Comparison of ENCODE assay signal across 20 cellular contexts in the genomic region with DNA sequence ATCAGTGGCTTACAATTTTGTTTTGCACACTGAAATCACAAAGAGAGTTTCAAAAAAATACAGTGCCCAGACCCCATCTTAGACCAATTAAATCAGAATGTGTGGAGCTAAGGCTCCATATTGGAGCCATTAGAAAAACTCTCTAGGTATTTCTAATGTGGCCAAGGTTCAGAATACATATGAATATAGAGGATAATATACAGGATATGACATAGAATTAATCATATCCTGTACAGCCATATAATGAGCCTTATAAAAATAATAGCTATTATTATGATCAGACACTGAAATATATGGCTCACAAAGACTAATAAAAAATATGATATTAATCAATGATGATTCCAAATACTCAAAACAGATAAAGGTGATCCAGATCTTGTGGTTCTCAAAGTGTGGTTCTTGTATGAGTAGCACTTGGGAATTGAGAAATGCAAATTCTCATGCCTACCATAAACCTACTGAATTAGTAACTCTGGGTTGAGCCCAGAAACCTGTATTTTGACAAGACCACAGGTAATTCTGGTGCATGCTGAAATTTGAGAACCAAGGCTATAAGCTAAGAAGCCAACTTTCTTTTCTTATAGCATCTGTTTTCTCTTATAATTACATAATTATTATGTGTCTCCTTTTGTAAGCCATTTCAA.
DNase-seq lines count a peak whose midpoint lies in the region; ATAC-seq and TF ChIP-seq lines count a peak whose summit lies in the region.
"Had no signal": no experiment of that assay in that cellular context is flagged by ENCODE, and none has a peak within 500 bp of the region (broad histone marks: within the 10 kb centered on the region; RNA-seq: fewer than 3 reads in every experiment).

No MANE protein-coding gene starts in this region.

- H3K27ac ChIP-seq in mammary epithelial cell (ENCODE audit: insufficient read depth, low read depth, low read length), result peak overlapping the region; percentile 51
- H3K27ac ChIP-seq in breast epithelium, result no peak overlapping the region
- H3K27ac ChIP-seq in PC-3 (ENCODE audit: low read length), result no peak overlapping the region
- H3K27ac ChIP-seq: skin epidermis, stomach, uterus had no signal

- peak; percentile 72 for DNase-seq in mammary epithelial cell
- no peak for DNase-seq in breast epithelium (ENCODE audit: low spot score in 2 of 2)
- DNase-seq in PC-3, result peak; percentile 42
- DNase-seq in stimulated activated effector memory CD8-positive, alpha-beta T cell treated with anti-CD3 and anti-CD28 coated beads, Interleukin-12 subunit alpha, Interleukin-12 subunit beta, amount 100 ng/mL, for 72 hours (ENCODE audit: low spot score in 2 of 2), result no peak
- no peak for DNase-seq in NCI-H187 treated with DMSO at 0.1 percent for 48 hours (lab: John Stamatoyannopoulos, UW)
- no peak for DNase-seq in LoVo (ENCODE audit: low spot score)
- DNase-seq in GM10266 (ENCODE audit: extremely low spot score), result no peak
- DNase-seq: 8988T; activated CD4-positive, CD25-positive, alpha-beta regulatory T cell; activated naive CD8-positive, alpha-beta T cell treated with anti-CD3 and anti-CD28 coated beads, Interleukin-2, amount 10 ng/mL, durations not matched to agents 7 days and 5 days; glutamatergic neuron; islet precursor cell; Kasumi-1; mucosa of descending colon; NCI-H2029; NCI-H524 treated with DMSO at 0.1 percent for 48 hours; stomach; uterus had no signal

- intact Hi-C loops in mammary epithelial cell (cut with micrococcal nuclease) (no loop called here), breast epithelium (cut with DNase I; ENCODE audit: low total_unique reads) (no loop called here), PC-3 (cut with micrococcal nuclease) (no loop called here)

- no peak overlapping the region for H3K27ac Mint-ChIP-seq in stimulated activated effector memory CD8-positive, alpha-beta T cell treated with anti-CD3 and anti-CD28 coated beads, Interleukin-12 subunit alpha, Interleukin-12 subunit beta, amount 100 ng/mL, for 72 hours
- H3K27ac Mint-ChIP-seq: activated naive CD8-positive, alpha-beta T cell treated with anti-CD3 and anti-CD28 coated beads, Interleukin-2, amount 10 ng/mL, durations not matched to agents 7 days and 5 days had no signal

- H3K4me1 Mint-ChIP-seq in stimulated activated effector memory CD8-positive, alpha-beta T cell treated with anti-CD3 and anti-CD28 coated beads, Interleukin-12 subunit alpha, Interleukin-12 subunit beta, amount 100 ng/mL, for 72 hours, result no peaks in the 10 kb centered on the region
- H3K4me1 Mint-ChIP-seq: activated naive CD8-positive, alpha-beta T cell treated with anti-CD3 and anti-CD28 coated beads, Interleukin-2, amount 10 ng/mL, durations not matched to agents 7 days and 5 days had no signal

- no peaks in the 10 kb centered on the region for H3K9me2 ChIP-seq in PC-3 (replicated peaks; ENCODE audit: low read length)

- POLR2A ChIA-PET in PC-3 (lab: Charles Lee; ENCODE audit: unreplicated experiment), result no interaction called here

- H3K27me3 ChIP-seq in mammary epithelial cell (ENCODE audit: insufficient read depth, low read length), result no peaks in the 10 kb centered on the region
- H3K27me3 ChIP-seq in breast epithelium, result no peaks in the 10 kb centered on the region
- no peaks in the 10 kb centered on the region for H3K27me3 ChIP-seq in PC-3 (ENCODE audit: low read length)
- H3K27me3 ChIP-seq: stomach, uterus had no signal

- H4K20me1 ChIP-seq in mammary epithelial cell (ENCODE audit: insufficient read depth, low read length) (no peaks in the 10 kb centered on the region), PC-3 (ENCODE audit: low read length) (no peaks in the 10 kb centered on the region)

- no peak for TF ChIP-seq POLR2A in breast epithelium (IDR thresholded peaks at IDR 0.05)

- dilution Hi-C loops in mammary epithelial cell (cut with HindIII; ENCODE audit: low sequenced_read_pairs), result no loop called here

- H3K36me3 ChIP-seq in mammary epithelial cell (ENCODE audit: insufficient read depth, low read length), result no peaks in the 10 kb centered on the region
- no peaks in the 10 kb centered on the region for H3K36me3 ChIP-seq in breast epithelium
- H3K36me3 ChIP-seq in PC-3 (ENCODE audit: low read depth, low read length), result no peaks in the 10 kb centered on the region
- H3K36me3 ChIP-seq: stomach, uterus had no signal

- CTCF ChIA-PET in mammary epithelial cell (lab: Charles Lee; ENCODE audit: low non-redundant PET) (no interaction called here), PC-3 (lab: Charles Lee) (interaction anchor here (0.6 kb wide), 1 partner anchor 75 kb away, joined by 4 read pairs; no protein-coding TSS in a partner anchor)

- no peaks in the 10 kb centered on the region for H3F3A ChIP-seq in PC-3 (ENCODE audit: low read length, unreplicated experiment)

- H3K79me2 ChIP-seq in mammary epithelial cell (ENCODE audit: insufficient read depth, low read length), result no peaks in the 10 kb centered on the region
- H3K79me2 ChIP-seq in PC-3 (ENCODE audit: low read length), result no peaks in the 10 kb centered on the region

- no peak overlapping the region for H3K9ac ChIP-seq in mammary epithelial cell (ENCODE audit: insufficient read depth, low read length)
- H3K9ac ChIP-seq in PC-3 (ENCODE audit: low read length), result no peak overlapping the region

- H3K4me2 ChIP-seq in mammary epithelial cell (ENCODE audit: insufficient read depth, low read depth, low read length) (peak overlapping the region; percentile 60), PC-3 (ENCODE audit: low read length) (0 out of 2 replicates have a peak overlapping the region, but pooled peaks have one; percentile 14)

- H3K4me3 ChIP-seq in mammary epithelial cell (replicated peaks in 1 of 3; ENCODE audit: insufficient read depth in 1 of 3, low read depth in 2 of 3, low read length in 3 of 3) (no peak overlapping the region), breast epithelium (no peak overlapping the region), PC-3 (ENCODE audit: low read length) (no peak overlapping the region)
- H3K4me3 ChIP-seq: mucosa of descending colon, skin epidermis, stomach, uterus had no signal

- no peaks in the 10 kb centered on the region for H3K36me3 Mint-ChIP-seq in stimulated activated effector memory CD8-positive, alpha-beta T cell treated with anti-CD3 and anti-CD28 coated beads, Interleukin-12 subunit alpha, Interleukin-12 subunit beta, amount 100 ng/mL, for 72 hours
- H3K36me3 Mint-ChIP-seq: activated naive CD8-positive, alpha-beta T cell treated with anti-CD3 and anti-CD28 coated beads, Interleukin-2, amount 10 ng/mL, durations not matched to agents 7 days and 5 days had no signal

- H2AFZ ChIP-seq in mammary epithelial cell (ENCODE audit: low read depth, low read length), result peak overlapping the region; percentile 52
- no peak overlapping the region for H2AFZ ChIP-seq in PC-3 (ENCODE audit: low read length)

- no peaks in the 10 kb centered on the region for H3K9me3 Mint-ChIP-seq in stimulated activated effector memory CD8-positive, alpha-beta T cell treated with anti-CD3 and anti-CD28 coated beads, Interleukin-12 subunit alpha, Interleukin-12 subunit beta, amount 100 ng/mL, for 72 hours
- H3K9me3 Mint-ChIP-seq: activated naive CD8-positive, alpha-beta T cell treated with anti-CD3 and anti-CD28 coated beads, Interleukin-2, amount 10 ng/mL, durations not matched to agents 7 days and 5 days had no signal

- H3K4me3 Mint-ChIP-seq in stimulated activated effector memory CD8-positive, alpha-beta T cell treated with anti-CD3 and anti-CD28 coated beads, Interleukin-12 subunit alpha, Interleukin-12 subunit beta, amount 100 ng/mL, for 72 hours, result no peak overlapping the region
- H3K4me3 Mint-ChIP-seq: activated naive CD8-positive, alpha-beta T cell treated with anti-CD3 and anti-CD28 coated beads, Interleukin-2, amount 10 ng/mL, durations not matched to agents 7 days and 5 days had no signal

- no peak for TF ChIP-seq CTCF in mammary epithelial cell (conservative IDR thresholded peaks at IDR 0.05 in 1 of 2, IDR thresholded peaks at IDR 0.05 in 1 of 2; ENCODE audit: extremely low read depth in 1 of 2, insufficient read depth in 1 of 2, low read depth in 1 of 2, low read length in 2 of 2)
- TF ChIP-seq CTCF in breast epithelium (IDR thresholded peaks at IDR 0.05), result no peak
- no peak for TF ChIP-seq CTCF in PC-3 (conservative IDR thresholded peaks at IDR 0.05; ENCODE audit: low read depth, low read length)
- no peak for TF ChIP-seq CTCF in GM10266 (IDR thresholded peaks at IDR 0.05; ENCODE audit: control insufficient read depth, insufficient read depth, low read depth, missing control alignments)

- H3K9me3 ChIP-seq in mammary epithelial cell (replicated peaks; ENCODE audit: insufficient read depth, low read length) (no peaks in the 10 kb centered on the region), breast epithelium (no peaks in the 10 kb centered on the region), PC-3 (ENCODE audit: low read length) (no peaks in the 10 kb centered on the region)
- H3K9me3 ChIP-seq: mucosa of descending colon, stomach, uterus had no signal

- in situ Hi-C loops in mammary epithelial cell (cut with MboI; ENCODE audit: low sequenced_read_pairs in 2 of 2), result loop anchor here in 1 of 2 donors (25.0 kb wide), 1 partner anchor 368 kb away; no protein-coding TSS in a partner anchor

- H3K4me1 ChIP-seq in mammary epithelial cell (ENCODE audit: insufficient read depth, low read length) (peaks cover 15% of the 10 kb centered on the region), breast epithelium (no peaks in the 10 kb centered on the region), PC-3 (ENCODE audit: insufficient read depth, low read length) (peaks cover 10% of the 10 kb centered on the region)
- H3K4me1 ChIP-seq: uterus had no signal

- BruUV-seq in mammary epithelial cell (replicated peaks; lab: Mats Ljungman, UMichigan), result no TSS peak
- no TSS peak for BruUV-seq in PC-3 (replicated peaks; lab: Mats Ljungman, UMichigan)

- peak; percentile 54 for ATAC-seq in HG02798 (IDR thresholded peaks at IDR 0.05; ENCODE audit: poor library complexity, unreplicated experiment)
- ATAC-seq in PC-3, result peak; percentile 77
- ATAC-seq in stimulated activated effector memory CD8-positive, alpha-beta T cell treated with anti-CD3 and anti-CD28 coated beads, Interleukin-12 subunit alpha, Interleukin-12 subunit beta, amount 100 ng/mL, for 72 hours, result peak; percentile 43
- ATAC-seq: mucosa of descending colon had no signal

Comparison
In these comparisons a context has a peak if more than half of its experiments do, and no peak if none do; other contexts are left out.
1. DNase-seq: peak in mammary epithelial cell (single experiment) and PC-3 (single experiment); none in breast epithelium (0 of 2), stimulated activated effector memory CD8-positive, alpha-beta T cell treated with anti-CD3 and anti-CD28 coated beads, Interleukin-12 subunit alpha, Interleukin-12 subunit beta, amount 100 ng/mL, for 72 hours (0 of 2), NCI-H187 treated with DMSO at 0.1 percent for 48 hours (single experiment), LoVo (single experiment) and GM10266 (single experiment).
2. Peak in every context shown above with its lines, with median percentiles within 50 percentile points of each other: ATAC-seq.